In the genomic region with DNA sequence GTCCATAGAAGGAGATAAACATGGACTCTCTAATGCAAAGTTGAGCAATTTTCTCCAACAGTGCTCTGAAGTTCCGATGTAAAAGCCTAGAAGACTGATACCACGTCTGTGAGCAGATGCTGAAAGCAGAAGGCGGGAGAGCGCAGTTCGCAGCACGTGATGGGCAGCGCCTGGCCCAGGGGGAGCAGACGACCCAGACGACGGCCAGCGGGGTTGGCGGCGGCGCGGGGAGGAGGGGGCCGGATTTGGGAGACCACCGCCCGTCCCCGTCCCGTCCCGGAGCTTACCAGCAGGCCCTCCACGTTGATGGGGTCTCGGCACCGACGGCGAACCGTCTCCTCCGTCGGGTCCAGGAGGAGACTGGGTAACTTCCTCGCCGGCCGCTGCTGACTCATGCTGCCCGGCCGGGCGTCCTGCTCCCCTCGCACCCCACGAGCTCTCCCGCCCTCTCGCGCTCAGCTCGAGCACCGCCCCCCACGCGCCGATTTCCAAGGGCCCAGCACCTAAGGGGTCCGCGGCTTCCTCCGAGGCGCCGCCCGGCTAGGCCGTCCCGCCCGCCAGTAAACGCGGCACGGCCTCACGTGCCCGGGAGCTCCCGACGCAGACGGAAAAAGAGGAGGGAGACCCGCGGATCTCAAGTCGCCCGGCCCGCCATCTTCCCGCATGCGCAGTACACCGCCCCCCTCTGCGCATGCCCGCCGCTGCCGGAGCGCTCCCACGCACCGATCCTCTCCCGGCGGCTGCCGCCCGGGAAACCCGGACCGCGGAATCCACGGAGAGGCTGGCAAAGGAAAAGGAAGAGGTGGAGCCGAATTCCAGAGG, we compare ENCODE assay signal across 1 cellular context.
A peak's percentile ranks its signal among the peaks of the same experiment; 100 is the strongest.
TF ChIP-seq lines count a peak whose summit lies in the region.

A gene with protein sequence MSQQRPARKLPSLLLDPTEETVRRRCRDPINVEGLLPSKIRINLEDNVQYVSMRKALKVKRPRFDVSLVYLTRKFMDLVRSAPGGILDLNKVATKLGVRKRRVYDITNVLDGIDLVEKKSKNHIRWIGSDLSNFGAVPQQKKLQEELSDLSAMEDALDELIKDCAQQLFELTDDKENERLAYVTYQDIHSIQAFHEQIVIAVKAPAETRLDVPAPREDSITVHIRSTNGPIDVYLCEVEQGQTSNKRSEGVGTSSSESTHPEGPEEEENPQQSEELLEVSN (minus strand): TSS at position 677 of the 822 bp plus-strand sequence. CDS start 282 bp downstream, at position 395.

TF ChIP-seq in H1, 55 proteins besides CTCF, POLR2A, EP300 and RAD21 (continues in another document):
- TF ChIP-seq GABPA (IDR thresholded peaks at IDR 0.05; ENCODE audit: borderline replicate concordance, insufficient read depth, low read length) (no peak), KDM5A (IDR thresholded peaks at IDR 0.05; ENCODE audit: low read length) (no peak), POLR2AphosphoS5 (IDR thresholded peaks at IDR 0.05; ENCODE audit: low read depth, low read length) (no peak), ZNF274 (IDR thresholded peaks at IDR 0.05; ENCODE audit: borderline replicate concordance, extremely low read depth, low read length) (no peak), CBX8 (IDR thresholded peaks at IDR 0.05; ENCODE audit: borderline replicate concordance, low read depth, low read length) (no peak), KDM1A (IDR thresholded peaks at IDR 0.05; ENCODE audit: borderline replicate concordance, low read length) (peak; percentile 21; the same call in 1 of the 2 replicates), RNF2 (IDR thresholded peaks at IDR 0.05; ENCODE audit: borderline replicate concordance, low read depth, low read length, missing control alignments, poor library complexity, severe bottlenecking) (peak; percentile 73), CREB1 (IDR thresholded peaks at IDR 0.05) (no peak), MAFK (IDR thresholded peaks at IDR 0.05; ENCODE audit: low read depth, low read length) (0 out of 2 replicates have a peak, but pooled peaks have one; percentile 12), SP4 (IDR thresholded peaks at IDR 0.05; ENCODE audit: low read length) (peak; percentile 81; the same call in 1 of the 2 replicates), SP2 (IDR thresholded peaks at IDR 0.05; ENCODE audit: low read length) (no peak), BCL11A (IDR thresholded peaks at IDR 0.05; ENCODE audit: low read depth in 2 of 2, low read length in 2 of 2) (no peak), TAF1 (IDR thresholded peaks at IDR 0.05; ENCODE audit: low read depth, low read length) (peak; percentile 66), ASH2L (IDR thresholded peaks at IDR 0.05; ENCODE audit: low read length) (peak; percentile 55), EGR1 (IDR thresholded peaks at IDR 0.05; ENCODE audit: borderline replicate concordance, low read depth, low read length) (peak; percentile 93), NANOG (IDR thresholded peaks at IDR 0.05; ENCODE audit: insufficient read depth, low read depth, low read length, poor library complexity, severe bottlenecking) (no peak), PHF8 (conservative IDR thresholded peaks at IDR 0.05; ENCODE audit: low read depth, low read length) (0 out of 2 replicates have a peak, but pooled peaks have one; percentile 54), BACH1 (IDR thresholded peaks at IDR 0.05; ENCODE audit: low read length) (peak; percentile 87), CBX5 (IDR thresholded peaks at IDR 0.05; ENCODE audit: low read depth, low read length) (no peak), RXRA (IDR thresholded peaks at IDR 0.05; ENCODE audit: insufficient read depth, low read depth, low read length) (no peak), CHD1 (IDR thresholded peaks at IDR 0.05; ENCODE audit: low read depth, low read length) (no peak), CEBPB (IDR thresholded peaks at IDR 0.05; ENCODE audit: low read depth, low read length) (no peak), CHD2 (IDR thresholded peaks at IDR 0.05; ENCODE audit: low read length) (peak; percentile 52), HDAC6 (IDR thresholded peaks at IDR 0.05; ENCODE audit: low read depth, low read length) (no peak), TBP (IDR thresholded peaks at IDR 0.05; ENCODE audit: low read depth, low read length) (peak; percentile 41; the same call in 1 of the 2 replicates), KDM4A (IDR thresholded peaks at IDR 0.05; ENCODE audit: low read depth, low read length, severe bottlenecking) (peak; percentile 95), CTBP2 (IDR thresholded peaks at IDR 0.05; ENCODE audit: borderline replicate concordance, insufficient read depth, insufficient read length, low read length) (no peak), NRF1 (IDR thresholded peaks at IDR 0.05; ENCODE audit: low read depth, low read length) (peak; percentile 85), YY1 (IDR thresholded peaks at IDR 0.05; ENCODE audit: low read depth, low read length) (peak; percentile 88), POU5F1 (IDR thresholded peaks at IDR 0.05; ENCODE audit: low read depth, low read length) (no peak), TAF7 (optimal IDR thresholded peaks at IDR 0.05; ENCODE audit: borderline replicate concordance, low read depth, low read length) (no peak), SIRT6 (IDR thresholded peaks at IDR 0.05; ENCODE audit: low read length) (no peak), JUN (IDR thresholded peaks at IDR 0.05; ENCODE audit: low read depth, low read length) (0 out of 2 replicates have a peak, but pooled peaks have one; percentile 59), GTF2F1 (IDR thresholded peaks at IDR 0.05; ENCODE audit: borderline replicate concordance, low read depth, low read length) (peak; percentile 72; the same call in 1 of the 2 replicates), SAP30 (IDR thresholded peaks at IDR 0.05; ENCODE audit: insufficient read depth, insufficient replicate concordance, low read length) (no peak), RBBP5 (IDR thresholded peaks at IDR 0.05; ENCODE audit: borderline replicate concordance, low read depth, low read length) (no peak), SRF (IDR thresholded peaks at IDR 0.05; ENCODE audit: low read depth, low read length) (no peak), SUZ12 (IDR thresholded peaks at IDR 0.05; ENCODE audit: low read length) (no peak), TEAD4 (IDR thresholded peaks at IDR 0.05; ENCODE audit: low read depth, low read length) (peak; percentile 91), SIN3A (conservative IDR thresholded peaks at IDR 0.05 in 1 of 2, IDR thresholded peaks at IDR 0.05 in 1 of 2; ENCODE audit: low read depth in 1 of 2, low read length in 2 of 2) (no peak), BRCA1 (IDR thresholded peaks at IDR 0.05; ENCODE audit: low read depth, low read length) (no peak), TCF12 (IDR thresholded peaks at IDR 0.05; ENCODE audit: low read depth, low read length) (no peak), FOSL1 (IDR thresholded peaks at IDR 0.05; ENCODE audit: insufficient read depth, low read depth, low read length) (no peak), RFX5 (IDR thresholded peaks at IDR 0.05; ENCODE audit: borderline replicate concordance, low read depth, low read length) (peak; percentile 80), EZH2 (IDR thresholded peaks at IDR 0.05; ENCODE audit: low read depth, low read length, severe bottlenecking) (no peak)
- TF ChIP-seq, protein P1, sequence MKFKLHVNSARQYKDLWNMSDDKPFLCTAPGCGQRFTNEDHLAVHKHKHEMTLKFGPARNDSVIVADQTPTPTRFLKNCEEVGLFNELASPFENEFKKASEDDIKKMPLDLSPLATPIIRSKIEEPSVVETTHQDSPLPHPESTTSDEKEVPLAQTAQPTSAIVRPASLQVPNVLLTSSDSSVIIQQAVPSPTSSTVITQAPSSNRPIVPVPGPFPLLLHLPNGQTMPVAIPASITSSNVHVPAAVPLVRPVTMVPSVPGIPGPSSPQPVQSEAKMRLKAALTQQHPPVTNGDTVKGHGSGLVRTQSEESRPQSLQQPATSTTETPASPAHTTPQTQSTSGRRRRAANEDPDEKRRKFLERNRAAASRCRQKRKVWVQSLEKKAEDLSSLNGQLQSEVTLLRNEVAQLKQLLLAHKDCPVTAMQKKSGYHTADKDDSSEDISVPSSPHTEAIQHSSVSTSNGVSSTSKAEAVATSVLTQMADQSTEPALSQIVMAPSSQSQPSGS (IDR thresholded peaks at IDR 0.05; ENCODE audit: low read length) = peak; percentile 92
- TF ChIP-seq, protein P2, sequence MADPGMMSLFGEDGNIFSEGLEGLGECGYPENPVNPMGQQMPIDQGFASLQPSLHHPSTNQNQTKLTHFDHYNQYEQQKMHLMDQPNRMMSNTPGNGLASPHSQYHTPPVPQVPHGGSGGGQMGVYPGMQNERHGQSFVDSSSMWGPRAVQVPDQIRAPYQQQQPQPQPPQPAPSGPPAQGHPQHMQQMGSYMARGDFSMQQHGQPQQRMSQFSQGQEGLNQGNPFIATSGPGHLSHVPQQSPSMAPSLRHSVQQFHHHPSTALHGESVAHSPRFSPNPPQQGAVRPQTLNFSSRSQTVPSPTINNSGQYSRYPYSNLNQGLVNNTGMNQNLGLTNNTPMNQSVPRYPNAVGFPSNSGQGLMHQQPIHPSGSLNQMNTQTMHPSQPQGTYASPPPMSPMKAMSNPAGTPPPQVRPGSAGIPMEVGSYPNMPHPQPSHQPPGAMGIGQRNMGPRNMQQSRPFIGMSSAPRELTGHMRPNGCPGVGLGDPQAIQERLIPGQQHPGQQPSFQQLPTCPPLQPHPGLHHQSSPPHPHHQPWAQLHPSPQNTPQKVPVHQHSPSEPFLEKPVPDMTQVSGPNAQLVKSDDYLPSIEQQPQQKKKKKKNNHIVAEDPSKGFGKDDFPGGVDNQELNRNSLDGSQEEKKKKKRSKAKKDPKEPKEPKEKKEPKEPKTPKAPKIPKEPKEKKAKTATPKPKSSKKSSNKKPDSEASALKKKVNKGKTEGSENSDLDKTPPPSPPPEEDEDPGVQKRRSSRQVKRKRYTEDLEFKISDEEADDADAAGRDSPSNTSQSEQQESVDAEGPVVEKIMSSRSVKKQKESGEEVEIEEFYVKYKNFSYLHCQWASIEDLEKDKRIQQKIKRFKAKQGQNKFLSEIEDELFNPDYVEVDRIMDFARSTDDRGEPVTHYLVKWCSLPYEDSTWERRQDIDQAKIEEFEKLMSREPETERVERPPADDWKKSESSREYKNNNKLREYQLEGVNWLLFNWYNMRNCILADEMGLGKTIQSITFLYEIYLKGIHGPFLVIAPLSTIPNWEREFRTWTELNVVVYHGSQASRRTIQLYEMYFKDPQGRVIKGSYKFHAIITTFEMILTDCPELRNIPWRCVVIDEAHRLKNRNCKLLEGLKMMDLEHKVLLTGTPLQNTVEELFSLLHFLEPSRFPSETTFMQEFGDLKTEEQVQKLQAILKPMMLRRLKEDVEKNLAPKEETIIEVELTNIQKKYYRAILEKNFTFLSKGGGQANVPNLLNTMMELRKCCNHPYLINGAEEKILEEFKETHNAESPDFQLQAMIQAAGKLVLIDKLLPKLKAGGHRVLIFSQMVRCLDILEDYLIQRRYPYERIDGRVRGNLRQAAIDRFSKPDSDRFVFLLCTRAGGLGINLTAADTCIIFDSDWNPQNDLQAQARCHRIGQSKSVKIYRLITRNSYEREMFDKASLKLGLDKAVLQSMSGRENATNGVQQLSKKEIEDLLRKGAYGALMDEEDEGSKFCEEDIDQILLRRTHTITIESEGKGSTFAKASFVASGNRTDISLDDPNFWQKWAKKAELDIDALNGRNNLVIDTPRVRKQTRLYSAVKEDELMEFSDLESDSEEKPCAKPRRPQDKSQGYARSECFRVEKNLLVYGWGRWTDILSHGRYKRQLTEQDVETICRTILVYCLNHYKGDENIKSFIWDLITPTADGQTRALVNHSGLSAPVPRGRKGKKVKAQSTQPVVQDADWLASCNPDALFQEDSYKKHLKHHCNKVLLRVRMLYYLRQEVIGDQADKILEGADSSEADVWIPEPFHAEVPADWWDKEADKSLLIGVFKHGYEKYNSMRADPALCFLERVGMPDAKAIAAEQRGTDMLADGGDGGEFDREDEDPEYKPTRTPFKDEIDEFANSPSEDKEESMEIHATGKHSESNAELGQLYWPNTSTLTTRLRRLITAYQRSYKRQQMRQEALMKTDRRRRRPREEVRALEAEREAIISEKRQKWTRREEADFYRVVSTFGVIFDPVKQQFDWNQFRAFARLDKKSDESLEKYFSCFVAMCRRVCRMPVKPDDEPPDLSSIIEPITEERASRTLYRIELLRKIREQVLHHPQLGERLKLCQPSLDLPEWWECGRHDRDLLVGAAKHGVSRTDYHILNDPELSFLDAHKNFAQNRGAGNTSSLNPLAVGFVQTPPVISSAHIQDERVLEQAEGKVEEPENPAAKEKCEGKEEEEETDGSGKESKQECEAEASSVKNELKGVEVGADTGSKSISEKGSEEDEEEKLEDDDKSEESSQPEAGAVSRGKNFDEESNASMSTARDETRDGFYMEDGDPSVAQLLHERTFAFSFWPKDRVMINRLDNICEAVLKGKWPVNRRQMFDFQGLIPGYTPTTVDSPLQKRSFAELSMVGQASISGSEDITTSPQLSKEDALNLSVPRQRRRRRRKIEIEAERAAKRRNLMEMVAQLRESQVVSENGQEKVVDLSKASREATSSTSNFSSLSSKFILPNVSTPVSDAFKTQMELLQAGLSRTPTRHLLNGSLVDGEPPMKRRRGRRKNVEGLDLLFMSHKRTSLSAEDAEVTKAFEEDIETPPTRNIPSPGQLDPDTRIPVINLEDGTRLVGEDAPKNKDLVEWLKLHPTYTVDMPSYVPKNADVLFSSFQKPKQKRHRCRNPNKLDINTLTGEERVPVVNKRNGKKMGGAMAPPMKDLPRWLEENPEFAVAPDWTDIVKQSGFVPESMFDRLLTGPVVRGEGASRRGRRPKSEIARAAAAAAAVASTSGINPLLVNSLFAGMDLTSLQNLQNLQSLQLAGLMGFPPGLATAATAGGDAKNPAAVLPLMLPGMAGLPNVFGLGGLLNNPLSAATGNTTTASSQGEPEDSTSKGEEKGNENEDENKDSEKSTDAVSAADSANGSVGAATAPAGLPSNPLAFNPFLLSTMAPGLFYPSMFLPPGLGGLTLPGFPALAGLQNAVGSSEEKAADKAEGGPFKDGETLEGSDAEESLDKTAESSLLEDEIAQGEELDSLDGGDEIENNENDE (IDR thresholded peaks at IDR 0.05; ENCODE audit: insufficient replicate concordance, low read length) = no peak
- TF ChIP-seq, protein P3, sequence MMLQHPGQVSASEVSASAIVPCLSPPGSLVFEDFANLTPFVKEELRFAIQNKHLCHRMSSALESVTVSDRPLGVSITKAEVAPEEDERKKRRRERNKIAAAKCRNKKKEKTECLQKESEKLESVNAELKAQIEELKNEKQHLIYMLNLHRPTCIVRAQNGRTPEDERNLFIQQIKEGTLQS (IDR thresholded peaks at IDR 0.05; ENCODE audit: insufficient read depth, low read depth, low read length) = 0 out of 2 replicates have a peak, but pooled peaks have one; percentile 8
- TF ChIP-seq, protein P4, sequence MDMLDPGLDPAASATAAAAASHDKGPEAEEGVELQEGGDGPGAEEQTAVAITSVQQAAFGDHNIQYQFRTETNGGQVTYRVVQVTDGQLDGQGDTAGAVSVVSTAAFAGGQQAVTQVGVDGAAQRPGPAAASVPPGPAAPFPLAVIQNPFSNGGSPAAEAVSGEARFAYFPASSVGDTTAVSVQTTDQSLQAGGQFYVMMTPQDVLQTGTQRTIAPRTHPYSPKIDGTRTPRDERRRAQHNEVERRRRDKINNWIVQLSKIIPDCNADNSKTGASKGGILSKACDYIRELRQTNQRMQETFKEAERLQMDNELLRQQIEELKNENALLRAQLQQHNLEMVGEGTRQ (IDR thresholded peaks at IDR 0.05; ENCODE audit: low read length) = peak; percentile 72
- TF ChIP-seq, protein P5, sequence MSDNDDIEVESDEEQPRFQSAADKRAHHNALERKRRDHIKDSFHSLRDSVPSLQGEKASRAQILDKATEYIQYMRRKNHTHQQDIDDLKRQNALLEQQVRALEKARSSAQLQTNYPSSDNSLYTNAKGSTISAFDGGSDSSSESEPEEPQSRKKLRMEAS (IDR thresholded peaks at IDR 0.05) = peak; percentile 99
- TF ChIP-seq, protein P6, sequence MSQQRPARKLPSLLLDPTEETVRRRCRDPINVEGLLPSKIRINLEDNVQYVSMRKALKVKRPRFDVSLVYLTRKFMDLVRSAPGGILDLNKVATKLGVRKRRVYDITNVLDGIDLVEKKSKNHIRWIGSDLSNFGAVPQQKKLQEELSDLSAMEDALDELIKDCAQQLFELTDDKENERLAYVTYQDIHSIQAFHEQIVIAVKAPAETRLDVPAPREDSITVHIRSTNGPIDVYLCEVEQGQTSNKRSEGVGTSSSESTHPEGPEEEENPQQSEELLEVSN (IDR thresholded peaks at IDR 0.05) = peak; percentile 99
